In genomic region chr19:39409886-39410619, GRCh38 we compare ENCODE assay signal across 8 cellular contexts. TPM values are rescaled to one million over a fixed set of nuclear protein-coding genes. Genes with fewer than 3 reads are reported as not detected.
DNase-seq lines count a peak whose midpoint lies in the region; TF ChIP-seq lines count a peak whose summit lies in the region.

No MANE protein-coding gene starts in this region.

- peaks cover 32% of the 10 kb centered on the region for H3K36me3 ChIP-seq in OCI-LY3 (replicated peaks; ENCODE audit: low read depth, low read length)

- peaks cover 34% of the 10 kb centered on the region for H3K36me3 Mint-ChIP-seq in activated T-helper 2 cell treated with anti-CD3 and anti-CD28 coated beads, Interferon-gamma antibody, Interleukin-2, Interleukin-4, amounts not matched to agents 10 μg/mL and 5 μg/mL and 100 μg/mL, durations not matched to agents 14 hours and 24 hours and 36 hours (ENCODE audit: low read depth)
- H3K36me3 Mint-ChIP-seq in nephron progenitor cell (ENCODE audit: low read depth) = peaks cover 5% of the 10 kb centered on the region

- H3K9ac ChIP-seq in OCI-LY3 (ENCODE audit: low read length) = peak overlapping the region; percentile 97

- H3K4me3 ChIP-seq in AG09309 (ENCODE audit: control insufficient read depth, low read depth, low read length) (peak overlapping the region; percentile 88), OCI-LY3 (ENCODE audit: low read length) (peak overlapping the region; percentile 88)

- peak overlapping the region; percentile 96 for H3K4me2 ChIP-seq in OCI-LY3 (ENCODE audit: low read length)

- H3K4me1 Mint-ChIP-seq in activated T-helper 2 cell treated with anti-CD3 and anti-CD28 coated beads, Interferon-gamma antibody, Interleukin-2, Interleukin-4, amounts not matched to agents 10 μg/mL and 5 μg/mL and 100 μg/mL, durations not matched to agents 14 hours and 24 hours and 36 hours (ENCODE audit: low read depth) = peaks cover 47% of the 10 kb centered on the region
- H3K4me1 Mint-ChIP-seq in nephron progenitor cell = peaks cover 63% of the 10 kb centered on the region

- H3K27me3 ChIP-seq in OCI-LY3 (ENCODE audit: low read depth, low read length) = no peaks in the 10 kb centered on the region

- no peak for TF ChIP-seq CTCF in AG09309 (IDR thresholded peaks at IDR 0.05; ENCODE audit: control insufficient read depth, insufficient read depth, low read depth, low read length, missing control alignments)
- no peak for TF ChIP-seq CTCF in OCI-LY3 (IDR thresholded peaks at IDR 0.05; ENCODE audit: low read depth, low read length)
- TF ChIP-seq CTCF in nephron progenitor cell (IDR thresholded peaks at IDR 0.05) = no peak

- H3K4me1 ChIP-seq in OCI-LY3 (ENCODE audit: low read length) = peaks cover 38% of the 10 kb centered on the region

- H3K79me2 ChIP-seq in OCI-LY3 (ENCODE audit: low read length) = peaks cover 55% of the 10 kb centered on the region

- H3K27ac Mint-ChIP-seq in activated T-helper 2 cell treated with anti-CD3 and anti-CD28 coated beads, Interferon-gamma antibody, Interleukin-2, Interleukin-4, amounts not matched to agents 10 μg/mL and 5 μg/mL and 100 μg/mL, durations not matched to agents 14 hours and 24 hours and 36 hours = peak overlapping the region; percentile 90
- H3K27ac Mint-ChIP-seq in nephron progenitor cell = peak overlapping the region; percentile 37

- no peaks in the 10 kb centered on the region for H3K9me3 Mint-ChIP-seq in activated T-helper 2 cell treated with anti-CD3 and anti-CD28 coated beads, Interferon-gamma antibody, Interleukin-2, Interleukin-4, amounts not matched to agents 10 μg/mL and 5 μg/mL and 100 μg/mL, durations not matched to agents 14 hours and 24 hours and 36 hours
- H3K9me3 Mint-ChIP-seq in nephron progenitor cell = no peaks in the 10 kb centered on the region

- H3K27me3 Mint-ChIP-seq in activated T-helper 2 cell treated with anti-CD3 and anti-CD28 coated beads, Interferon-gamma antibody, Interleukin-2, Interleukin-4, amounts not matched to agents 10 μg/mL and 5 μg/mL and 100 μg/mL, durations not matched to agents 14 hours and 24 hours and 36 hours (ENCODE audit: low read depth) = no peaks in the 10 kb centered on the region
- H3K27me3 Mint-ChIP-seq in nephron progenitor cell (ENCODE audit: low read depth, poor library complexity) = peaks cover 11% of the 10 kb centered on the region

- DNase-seq in AG09309 (ENCODE audit: low read depth) (no peak), fibroblast of peridontal ligament (ENCODE audit: extremely low read depth) (peak; percentile 62), nephron progenitor cell (peak; percentile 59), ureter (ENCODE audit: low spot score) (peak; percentile 88), NCI-H524 treated with DMSO at 0.1 percent for 48 hours (lab: John Stamatoyannopoulos, UW) (no peak)
- DNase-seq in activated T-helper 2 cell treated with anti-CD3 and anti-CD28 coated beads, Interferon-gamma antibody, Interleukin-2, Interleukin-4, amounts not matched to agents 10 μg/mL and 5 μg/mL and 100 μg/mL, durations not matched to agents 14 hours and 24 hours and 36 hours (ENCODE audit: low spot score) = peak; percentile 61

- H3K9me3 ChIP-seq in OCI-LY3 (ENCODE audit: insufficient read depth, low read length) = no peaks in the 10 kb centered on the region

- H3K27ac ChIP-seq in OCI-LY3 (ENCODE audit: low read length) = peak overlapping the region; percentile 93

- intact Hi-C loops in activated T-helper 2 cell treated with anti-CD3 and anti-CD28 coated beads, Interferon-gamma antibody, Interleukin-2, Interleukin-4, amounts not matched to agents 10 μg/mL and 5 μg/mL and 100 μg/mL, durations not matched to agents 14 hours and 24 hours and 36 hours (cut with micrococcal nuclease) = loop anchor here (1.0 to 10.0 kb wide), 3 partner anchors 198 to 1387 kb away; partner anchors contain the start of gene EGLN2

- H3K4me3 Mint-ChIP-seq in activated T-helper 2 cell treated with anti-CD3 and anti-CD28 coated beads, Interferon-gamma antibody, Interleukin-2, Interleukin-4, amounts not matched to agents 10 μg/mL and 5 μg/mL and 100 μg/mL, durations not matched to agents 14 hours and 24 hours and 36 hours (ENCODE audit: low read depth) = peak overlapping the region; percentile 80
- H3K4me3 Mint-ChIP-seq in nephron progenitor cell = peak overlapping the region; percentile 98

- H4K20me1 ChIP-seq in OCI-LY3 (ENCODE audit: insufficient read depth, low read length) = peaks cover 25% of the 10 kb centered on the region

- peak; percentile 51 for TF ChIP-seq POLR2A in GM19099 (IDR thresholded peaks at IDR 0.05; ENCODE audit: extremely low read depth, insufficient read length, low read depth)

- no peak overlapping the region for H2AFZ ChIP-seq in OCI-LY3 (ENCODE audit: low read depth, low read length)

RNA-seq across cellular contexts. Expression of gene PLEKHG2, which starts 2.4 kb away (rescaled TPM):
- total RNA-seq in activated T-helper 2 cell treated with anti-CD3 and anti-CD28 coated beads, Interferon-gamma antibody, Interleukin-2, Interleukin-4, amounts not matched to agents 10 μg/mL and 5 μg/mL and 100 μg/mL, durations not matched to agents 14 hours and 24 hours and 36 hours = 49.8 and 50.7 TPM in 2 replicates
- total RNA-seq in ureter = 38.8 TPM

RNA-seq across cellular contexts. Expression of gene ZFP36, which starts 3.4 kb away (rescaled TPM):
- total RNA-seq in activated T-helper 2 cell treated with anti-CD3 and anti-CD28 coated beads, Interferon-gamma antibody, Interleukin-2, Interleukin-4, amounts not matched to agents 10 μg/mL and 5 μg/mL and 100 μg/mL, durations not matched to agents 14 hours and 24 hours and 36 hours = 45.4 and 46.9 TPM in 2 replicates
- 230 TPM for total RNA-seq in ureter

RNA-seq across cellular contexts. Expression of gene MED29, which starts 18.9 kb away (rescaled TPM):
- 32.3 and 34.7 TPM in 2 replicates for total RNA-seq in activated T-helper 2 cell treated with anti-CD3 and anti-CD28 coated beads, Interferon-gamma antibody, Interleukin-2, Interleukin-4, amounts not matched to agents 10 μg/mL and 5 μg/mL and 100 μg/mL, durations not matched to agents 14 hours and 24 hours and 36 hours
- 51.8 TPM for total RNA-seq in ureter

RNA-seq across cellular contexts. Expression of gene PAF1, which starts 19.1 kb away (rescaled TPM):
- total RNA-seq in activated T-helper 2 cell treated with anti-CD3 and anti-CD28 coated beads, Interferon-gamma antibody, Interleukin-2, Interleukin-4, amounts not matched to agents 10 μg/mL and 5 μg/mL and 100 μg/mL, durations not matched to agents 14 hours and 24 hours and 36 hours = 49.5 and 51.1 TPM in 2 replicates
- total RNA-seq in ureter = 36.9 TPM

RNA-seq across cellular contexts. Expression of gene RPS16, which starts 25.7 kb away (rescaled TPM):
- total RNA-seq in activated T-helper 2 cell treated with anti-CD3 and anti-CD28 coated beads, Interferon-gamma antibody, Interleukin-2, Interleukin-4, amounts not matched to agents 10 μg/mL and 5 μg/mL and 100 μg/mL, durations not matched to agents 14 hours and 24 hours and 36 hours = 2,627 and 2,674 TPM in 2 replicates
- 2,118 TPM for total RNA-seq in ureter

Comparison
In these comparisons a context has a peak if more than half of its experiments do, and no peak if none do; other contexts are left out.
1. DNase-seq: peak in activated T-helper 2 cell treated with anti-CD3 and anti-CD28 coated beads, Interferon-gamma antibody, Interleukin-2, Interleukin-4, amounts not matched to agents 10 μg/mL and 5 μg/mL and 100 μg/mL, durations not matched to agents 14 hours and 24 hours and 36 hours (single experiment), fibroblast of peridontal ligament (single experiment), nephron progenitor cell (single experiment) and ureter (single experiment); none in AG09309 (single experiment) and NCI-H524 treated with DMSO at 0.1 percent for 48 hours (single experiment).